In the genomic region with DNA sequence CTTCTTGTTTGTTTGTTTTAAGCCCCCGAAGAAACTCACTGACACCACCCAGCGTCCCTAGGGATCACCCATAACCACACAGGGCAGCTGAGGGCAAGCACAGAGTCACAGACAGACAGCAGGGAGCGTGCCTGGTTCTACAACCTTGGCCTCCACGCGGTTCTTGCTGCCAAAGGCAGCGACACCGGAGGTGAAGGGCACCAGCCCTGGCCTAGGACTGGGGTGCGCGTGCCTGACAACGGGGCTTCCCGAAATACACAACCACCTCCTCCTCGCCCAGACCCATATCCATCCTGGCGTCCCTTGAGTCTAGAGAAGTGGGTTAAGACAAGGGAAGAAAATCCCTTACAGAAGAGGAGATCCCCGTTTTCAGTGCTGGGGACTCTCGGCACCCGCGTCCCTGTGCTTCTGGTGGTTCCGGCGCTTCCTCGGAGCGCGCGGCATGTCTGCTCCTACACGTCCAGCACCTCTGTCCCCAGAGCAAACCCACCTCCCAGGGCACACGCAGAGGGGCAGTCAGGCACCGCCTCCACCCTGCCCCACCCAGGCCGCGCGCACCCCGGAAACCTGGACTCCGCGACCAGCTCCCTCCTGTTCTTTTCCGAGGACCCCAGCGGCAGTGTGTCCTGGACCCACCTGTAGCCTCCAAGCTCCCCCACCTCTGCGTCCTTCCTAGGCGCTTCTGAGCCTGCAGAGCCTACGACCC, we compare ENCODE assay signal across 8 cellular contexts.
A peak's percentile ranks its signal among the peaks of the same experiment; 100 is the strongest.
DNase-seq lines count a peak whose midpoint lies in the region; ATAC-seq and TF ChIP-seq lines count a peak whose summit lies in the region.

No MANE protein-coding gene starts in this region.

- H3K4me3 ChIP-seq in astrocyte of the spinal cord (ENCODE audit: low read depth, low read length), result peak overlapping the region; percentile 96

- TF ChIP-seq CTCF in astrocyte of the spinal cord (IDR thresholded peaks at IDR 0.05; ENCODE audit: low read depth, low read length), result no peak

- DNase-seq in DMS 273 (lab: John Stamatoyannopoulos, UW; ENCODE audit: unreplicated experiment) (peak; percentile 62), DMS 273 treated with DMSO at 0.1 percent for 48 hours (lab: John Stamatoyannopoulos, UW) (no peak), T-helper 2 cell (peak in 4 of 5 experiments; percentile 19 to 69 (median 32)), astrocyte of the spinal cord (ENCODE audit: low read depth, low spot score) (peak; percentile 20), islet precursor cell (peak; percentile 58), NCI-H1694 treated with DMSO at 0.1 percent for 48 hours (lab: John Stamatoyannopoulos, UW) (no peak)
- DNase-seq in stimulated activated CD4-positive, alpha-beta T cell treated with anti-CD3 and anti-CD28 coated beads, Interleukin-1b, Interleukin-23, amount 100 ng/mL, for 48 hours, result peak; percentile 59

- in situ Hi-C loops in astrocyte of the spinal cord (cut with HindIII; ENCODE audit: low sequenced_read_pairs), result no loop called here

- peak; percentile 8 for ATAC-seq in HG03066 (IDR thresholded peaks at IDR 0.05; ENCODE audit: low read depth, unreplicated experiment)

Comparison
In these comparisons a context has a peak if more than half of its experiments do, and no peak if none do; other contexts are left out.
1. DNase-seq: peak in DMS 273 (single experiment), T-helper 2 cell (4 of 5), astrocyte of the spinal cord (single experiment), islet precursor cell (single experiment) and stimulated activated CD4-positive, alpha-beta T cell treated with anti-CD3 and anti-CD28 coated beads, Interleukin-1b, Interleukin-23, amount 100 ng/mL, for 48 hours (single experiment); none in DMS 273 treated with DMSO at 0.1 percent for 48 hours (single experiment) and NCI-H1694 treated with DMSO at 0.1 percent for 48 hours (single experiment).